27 cellular contexts compared by ENCODE assay signal in the genomic region with DNA sequence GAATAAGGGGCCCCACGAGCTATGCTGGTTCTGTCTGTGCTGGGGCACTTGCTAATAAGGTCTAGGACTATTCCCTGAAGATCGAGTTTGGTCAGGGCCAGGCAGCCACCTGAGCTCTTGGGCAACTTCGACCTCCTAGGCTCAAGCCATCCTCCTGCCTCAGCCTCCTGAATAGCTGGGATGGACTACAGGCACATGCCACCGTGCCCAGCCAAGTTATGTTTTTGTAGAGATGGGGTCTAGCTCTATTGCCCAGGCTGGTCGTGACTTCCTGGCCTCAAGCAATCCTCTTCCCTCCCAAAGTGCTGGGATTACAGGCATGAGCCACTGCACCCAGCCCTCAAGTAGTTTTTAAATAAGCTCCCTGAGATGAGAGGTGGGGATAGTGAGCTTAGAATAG. TPM values are rescaled to one million over a fixed set of nuclear protein-coding genes. Genes with fewer than 3 reads are reported as not detected.
DNase-seq lines count a peak whose midpoint lies in the region; ATAC-seq, FAIRE-seq and TF ChIP-seq lines count a peak whose summit lies in the region.
"Had no signal": no experiment of that assay in that cellular context is flagged by ENCODE, and none has a peak within 500 bp of the region (broad histone marks: within the 10 kb centered on the region; RNA-seq: fewer than 3 reads in every experiment).

No MANE protein-coding gene starts in this region.

- WGBS in sigmoid colon, 2 donors, result 83 to 91% methylated on average over 5 of the region's 5 CpGs
- 90% methylated on average over 5 of the region's 5 CpGs for WGBS in thyroid gland, 2 donors

- H3K27ac Mint-ChIP-seq in natural killer cell treated with Interleukin-12 subunit alpha and Interleukin-12 subunit beta and Interleukin-15 and Interleukin-18, amount 100 ng/mL, for 72 hours, result no peak overlapping the region
- H3K27ac Mint-ChIP-seq in natural killer cell, result no peak overlapping the region
- H3K27ac Mint-ChIP-seq: B cell; CD8-positive, alpha-beta memory T cell had no signal

- no peak for TF ChIP-seq EP300 in sigmoid colon (IDR thresholded peaks at IDR 0.05)

- H3K4me3 ChIP-seq in kidney (ENCODE audit: low read length in 2 of 2), result no peak overlapping the region
- no peak overlapping the region for H3K4me3 ChIP-seq in sigmoid colon
- H3K4me3 ChIP-seq in thyroid gland (replicated peaks in 1 of 3), result no peak overlapping the region
- H3K4me3 ChIP-seq: SJCRH30 had no signal

- peak; percentile 35 for DNase-seq in natural killer cell treated with Interleukin-12 subunit alpha and Interleukin-12 subunit beta and Interleukin-15 and Interleukin-18, amount 100 ng/mL, for 72 hours (ENCODE audit: low spot score)
- no peak for DNase-seq in natural killer cell
- peak; percentile 32 for DNase-seq in kidney
- peak; percentile 33 for DNase-seq in sigmoid colon
- no peak for DNase-seq in thyroid gland
- no peak for DNase-seq in DMS 273 (lab: John Stamatoyannopoulos, UW; ENCODE audit: unreplicated experiment)
- DNase-seq: CD8-positive, alpha-beta memory T cell; DMS79 treated with DMSO at 0.1 percent for 48 hours; GF-D8; GOT3; HCEC 1CT; Karpas-422; NCI-H1092; NCI-H1436; NCI-H187; NCI-H2171 treated with DMSO at 0.1 percent for 48 hours; NCI-H524 treated with DMSO at 0.1 percent for 48 hours; NCI-H774; SJCRH30 had no signal

- peaks cover 0 to 22% (median 0%) of the 10 kb centered on the region in 3 donors for H3K27me3 ChIP-seq in sigmoid colon
- no peaks in the 10 kb centered on the region for H3K27me3 ChIP-seq in thyroid gland
- H3K27me3 ChIP-seq: SJCRH30 had no signal

- FAIRE-seq in kidney (lab: Jason Lieb, UNC), result no peak
- FAIRE-seq: GM12891, RCC 7860 had no signal

- H3K27ac ChIP-seq in kidney (ENCODE audit: low read depth in 2 of 2, low read length in 2 of 2) (no peak overlapping the region), sigmoid colon (no peak overlapping the region), thyroid gland (no peak overlapping the region)
- H3K27ac ChIP-seq: 22Rv1, C4-2B, HL-60, SJCRH30 had no signal

- peaks cover 0 to 10% of the 10 kb centered on the region in 2 donors for H3K4me1 Mint-ChIP-seq in natural killer cell treated with Interleukin-12 subunit alpha and Interleukin-12 subunit beta and Interleukin-15 and Interleukin-18, amount 100 ng/mL, for 72 hours (ENCODE audit: low read depth in 2 of 2)
- H3K4me1 Mint-ChIP-seq in natural killer cell, result peaks cover 0 to 4% of the 10 kb centered on the region in 2 donors
- H3K4me1 Mint-ChIP-seq: B cell had no signal

- H3K36me3 ChIP-seq in kidney (ENCODE audit: control insufficient read depth in 1 of 2, insufficient read depth in 2 of 2, low read length in 2 of 2) (no peaks in the 10 kb centered on the region), sigmoid colon (no peaks in the 10 kb centered on the region), thyroid gland (no peaks in the 10 kb centered on the region)
- H3K36me3 ChIP-seq: SJCRH30 had no signal

- H3K9ac ChIP-seq in kidney (ENCODE audit: low read length in 2 of 2), result no peak overlapping the region

- H3K9me3 ChIP-seq in kidney (ENCODE audit: control insufficient read depth in 1 of 2, low read length in 2 of 2) (no peaks in the 10 kb centered on the region), sigmoid colon (no peaks in the 10 kb centered on the region), thyroid gland (no peaks in the 10 kb centered on the region)
- H3K9me3 ChIP-seq: SJCRH30 had no signal

- no peak for ATAC-seq in natural killer cell treated with Interleukin-12 subunit alpha and Interleukin-12 subunit beta and Interleukin-15 and Interleukin-18, amount 100 ng/mL, for 72 hours
- ATAC-seq in natural killer cell, result no peak
- ATAC-seq in activated CD4-positive, CD25-positive, alpha-beta regulatory T cell treated with anti-CD3 and anti-CD28 coated beads, Interleukin-2, amount 50 U/mL, for 24 hours, result no peak
- ATAC-seq: Right ventricle myocardium inferior had no signal

- intact Hi-C loops in natural killer cell (cut with micrococcal nuclease) (no loop called here), kidney (cut with DNase I) (no loop called here), sigmoid colon (cut with DNase I) (no loop called here), thyroid gland (cut with DNase I) (no loop called here)

- no peaks in the 10 kb centered on the region for H3K36me3 Mint-ChIP-seq in natural killer cell treated with Interleukin-12 subunit alpha and Interleukin-12 subunit beta and Interleukin-15 and Interleukin-18, amount 100 ng/mL, for 72 hours
- H3K36me3 Mint-ChIP-seq in natural killer cell, result no peaks in the 10 kb centered on the region
- H3K36me3 Mint-ChIP-seq: CD8-positive, alpha-beta memory T cell had no signal

- peaks cover 0 to 2% of the 10 kb centered on the region in 2 donors for H3K4me1 ChIP-seq in kidney (ENCODE audit: control insufficient read depth in 1 of 2, insufficient read depth in 1 of 2, low read depth in 1 of 2, low read length in 2 of 2)
- H3K4me1 ChIP-seq in sigmoid colon, result no peaks in the 10 kb centered on the region
- peaks cover 4 to 11% of the 10 kb centered on the region in 2 donors for H3K4me1 ChIP-seq in thyroid gland

- H3K9me3 Mint-ChIP-seq in natural killer cell treated with Interleukin-12 subunit alpha and Interleukin-12 subunit beta and Interleukin-15 and Interleukin-18, amount 100 ng/mL, for 72 hours, result no peaks in the 10 kb centered on the region
- H3K9me3 Mint-ChIP-seq in natural killer cell, result no peaks in the 10 kb centered on the region
- H3K9me3 Mint-ChIP-seq: CD8-positive, alpha-beta memory T cell had no signal

- TF ChIP-seq POLR2A in sigmoid colon (IDR thresholded peaks at IDR 0.05) (no peak), thyroid gland (IDR thresholded peaks at IDR 0.05) (no peak)

- no peak overlapping the region for H3K4me3 Mint-ChIP-seq in natural killer cell treated with Interleukin-12 subunit alpha and Interleukin-12 subunit beta and Interleukin-15 and Interleukin-18, amount 100 ng/mL, for 72 hours
- H3K4me3 Mint-ChIP-seq in natural killer cell, result no peak overlapping the region
- H3K4me3 Mint-ChIP-seq: B cell; CD8-positive, alpha-beta memory T cell had no signal

- TF ChIP-seq CTCF in natural killer cell (IDR thresholded peaks at IDR 0.05) (no peak), kidney (IDR thresholded peaks at IDR 0.05; ENCODE audit: borderline replicate concordance, extremely low read depth, insufficient read depth) (no peak), sigmoid colon (IDR thresholded peaks at IDR 0.05) (no peak), thyroid gland (IDR thresholded peaks at IDR 0.05) (no peak)

- H3K27me3 Mint-ChIP-seq in natural killer cell treated with Interleukin-12 subunit alpha and Interleukin-12 subunit beta and Interleukin-15 and Interleukin-18, amount 100 ng/mL, for 72 hours, result no peaks in the 10 kb centered on the region
- no peaks in the 10 kb centered on the region for H3K27me3 Mint-ChIP-seq in natural killer cell (ENCODE audit: low read depth in 2 of 2)

RNA-seq across cellular contexts. Expression of a gene that starts 2.9 kb away (rescaled TPM):
- 1 to 10 TPM in 1 of 2 donors, under 1 TPM in 1; 0.39 to 8.4 TPM for total RNA-seq in natural killer cell treated with Interleukin-12 subunit alpha and Interleukin-12 subunit beta and Interleukin-15 and Interleukin-18, amount 100 ng/mL, for 72 hours
- total RNA-seq in natural killer cell (10 to 100 TPM in 1 of 3 donors, 1 to 10 TPM in 2; 1.9 to 12.9 (median 6.1) TPM), kidney (17.5 TPM), sigmoid colon (1 to 10 TPM in 3 of 4 donors, not detected in 1; 1.4 to 2.1 (median 1.8) TPM), thyroid gland (1 to 10 TPM in 1 of 4 donors, under 1 TPM in 2, not detected in 1; 0.39 to 1.0 (median 0.94) TPM)
- polyA plus RNA-seq in kidney (ENCODE audit: insufficient read depth, low read depth, low replicate concordance) (2.8 TPM), sigmoid colon (1 to 10 TPM; 1.4 to 4.8 (median 4.5) TPM)

RNA-seq across cellular contexts. Expression of a gene that starts 18.1 kb away (rescaled TPM):
- total RNA-seq in natural killer cell treated with Interleukin-12 subunit alpha and Interleukin-12 subunit beta and Interleukin-15 and Interleukin-18, amount 100 ng/mL, for 72 hours, result under 1 TPM; 0.24 to 0.47 TPM
- total RNA-seq in natural killer cell, result under 1 TPM in 1 of 3 donors, not detected in 2; 0.40 TPM
- total RNA-seq in kidney, result 2.1 TPM
- 12.9 TPM for polyA plus RNA-seq in kidney (ENCODE audit: insufficient read depth, low read depth, low replicate concordance)
- total RNA-seq in sigmoid colon, result 1 to 10 TPM in 1 of 4 donors, under 1 TPM in 1, not detected in 2; 0.71 to 3.6 TPM
- polyA plus RNA-seq in sigmoid colon, result 1 to 10 TPM in 1 of 3 donors, under 1 TPM in 1, not detected in 1; 0.47 to 1.2 TPM
- total RNA-seq in thyroid gland, result 10 to 100 TPM in 3 of 4 donors, 1 to 10 TPM in 1; 3.6 to 14.0 (median 13.4) TPM
- total RNA-seq: B cell had no signal

RNA-seq across cellular contexts. Expression of a gene that starts 33.9 kb away (rescaled TPM):
- 10 to 100 TPM; 34.3 to 36.5 TPM for total RNA-seq in natural killer cell treated with Interleukin-12 subunit alpha and Interleukin-12 subunit beta and Interleukin-15 and Interleukin-18, amount 100 ng/mL, for 72 hours
- 10 to 100 TPM; 32.3 to 48.3 (median 40.5) TPM for total RNA-seq in natural killer cell
- total RNA-seq in kidney, result 21.6 TPM
- polyA plus RNA-seq in kidney (ENCODE audit: insufficient read depth, low read depth, low replicate concordance), result 8.1 TPM
- total RNA-seq in sigmoid colon, result 10 to 100 TPM; 11.1 to 29.9 (median 17.0) TPM
- 10 to 100 TPM; 23.4 to 71.9 (median 37.9) TPM for polyA plus RNA-seq in sigmoid colon
- 10 to 100 TPM; 20.4 to 32.5 (median 25.2) TPM for total RNA-seq in thyroid gland

Comparison
In these comparisons a context has a peak if more than half of its experiments do, and no peak if none do; other contexts are left out.
1. DNase-seq: peak in natural killer cell treated with Interleukin-12 subunit alpha and Interleukin-12 subunit beta and Interleukin-15 and Interleukin-18, amount 100 ng/mL, for 72 hours (single experiment), kidney (single experiment) and sigmoid colon (single experiment); none in natural killer cell (single experiment), thyroid gland (0 of 2) and DMS 273 (single experiment).